Comparison of ENCODE assay signal across 1 cellular context in genomic region chr9:129720181-129720864, GRCh38.
TF ChIP-seq lines count a peak whose summit lies in the region.

No MANE protein-coding gene starts in this region.

TF ChIP-seq in GM12878, 131 proteins besides CTCF, POLR2A, EP300 and RAD21:
- no peak for TF ChIP-seq RELA (IDR thresholded peaks at IDR 0.05; ENCODE audit: borderline replicate concordance, partially characterized antibody)
- TF ChIP-seq NR2C1 (IDR thresholded peaks at IDR 0.05): no peak
- TF ChIP-seq, protein P1, sequence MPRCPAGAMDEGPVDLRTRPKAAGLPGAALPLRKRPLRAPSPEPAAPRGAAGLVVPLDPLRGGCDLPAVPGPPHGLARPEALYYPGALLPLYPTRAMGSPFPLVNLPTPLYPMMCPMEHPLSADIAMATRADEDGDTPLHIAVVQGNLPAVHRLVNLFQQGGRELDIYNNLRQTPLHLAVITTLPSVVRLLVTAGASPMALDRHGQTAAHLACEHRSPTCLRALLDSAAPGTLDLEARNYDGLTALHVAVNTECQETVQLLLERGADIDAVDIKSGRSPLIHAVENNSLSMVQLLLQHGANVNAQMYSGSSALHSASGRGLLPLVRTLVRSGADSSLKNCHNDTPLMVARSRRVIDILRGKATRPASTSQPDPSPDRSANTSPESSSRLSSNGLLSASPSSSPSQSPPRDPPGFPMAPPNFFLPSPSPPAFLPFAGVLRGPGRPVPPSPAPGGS (IDR thresholded peaks at IDR 0.05; ENCODE audit: borderline replicate concordance, insufficient read depth, low read depth, low read length, poor library complexity, severe bottlenecking): peak; percentile 14
- no peak for TF ChIP-seq MAX (IDR thresholded peaks at IDR 0.05; ENCODE audit: low read depth, low read length)
